27 cellular contexts compared by ENCODE assay signal in the genomic region with DNA sequence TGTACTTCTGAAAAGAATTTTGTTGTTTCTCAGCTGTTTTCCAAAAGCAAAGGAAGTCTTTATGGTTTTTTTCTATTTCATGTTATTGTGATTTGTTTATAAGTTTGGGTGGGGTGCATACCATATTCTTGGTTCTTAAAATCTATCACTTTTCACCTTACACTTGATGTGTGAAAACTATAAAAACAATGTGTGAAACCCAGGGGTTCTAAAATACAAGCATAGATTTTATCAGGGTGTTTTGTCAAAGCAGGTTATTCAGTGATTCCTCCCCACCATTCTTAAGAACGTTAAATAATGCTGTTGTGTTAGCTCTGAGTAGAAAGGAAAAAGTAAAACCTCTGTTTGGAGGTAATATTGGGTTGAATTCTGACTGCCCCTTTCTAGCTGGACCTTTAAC.
"Had no signal": no experiment of that assay in that cellular context is flagged by ENCODE, and none has a peak within 500 bp of the region (broad histone marks: within the 10 kb centered on the region; RNA-seq: fewer than 3 reads in every experiment).

No MANE protein-coding gene starts in this region.

- H3K27me3 Mint-ChIP-seq: naive thymus-derived CD8-positive, alpha-beta T cell; progenitor cell of endocrine pancreas; stimulated activated naive B cell treated with anti-CD40 and anti-IgM and Interleukin-4, amounts not matched to agents 10 μg/mL and 1 μg/mL and 100 μg/mL, for 72 hours; stimulated activated naive CD8-positive, alpha-beta T cell treated with anti-CD3 and anti-CD28 coated beads, Interleukin-15, Interleukin-2, amounts not matched to agents 100 ng/mL and 50 ng/mL, for 24 hours had no signal

- H3K9me3 Mint-ChIP-seq: endodermal cell; naive thymus-derived CD8-positive, alpha-beta T cell; neural crest cell; stimulated activated naive B cell treated with anti-CD40 and anti-IgM and Interleukin-4, amounts not matched to agents 10 μg/mL and 1 μg/mL and 100 μg/mL, for 72 hours; stimulated activated naive CD8-positive, alpha-beta T cell treated with anti-CD3 and anti-CD28 coated beads, Interleukin-15, Interleukin-2, amounts not matched to agents 100 ng/mL and 50 ng/mL, for 24 hours had no signal

- DNase-seq: dorsolateral prefrontal cortex; effector CD4-positive, alpha-beta T cell; endodermal cell; foreskin keratinocyte; heart left ventricle; left cardiac atrium; left lung; mesendoderm; midbrain; naive thymus-derived CD8-positive, alpha-beta T cell; pancreas; right lobe of liver; small intestine; stimulated activated CD4-positive, alpha-beta T cell treated with anti-CD3 and anti-CD28 coated beads, Interleukin-15, amount 100 ng/mL, for 24 hours; stimulated activated CD4-positive, alpha-beta T cell treated with anti-CD3 and anti-CD28 coated beads, Interleukin-2, amount 100 ng/mL, for 48 hours; stimulated activated naive B cell treated with anti-CD40 and anti-IgM and Interleukin-4, amounts not matched to agents 10 μg/mL and 1 μg/mL and 100 μg/mL, for 72 hours; transverse colon; upper lobe of right lung; uterus had no signal

- FAIRE-seq: small intestine had no signal

- ATAC-seq: foreskin keratinocyte; gastroesophageal sphincter; heart left ventricle; left cardiac atrium; naive thymus-derived CD8-positive, alpha-beta T cell; pancreas; right lobe of liver; stimulated activated naive B cell treated with anti-CD40 and anti-IgM and Interleukin-4, amounts not matched to agents 10 μg/mL and 1 μg/mL and 100 μg/mL, for 72 hours; upper lobe of right lung had no signal

- H3K4me1 Mint-ChIP-seq: neural crest cell had no signal

- H3K9me3 ChIP-seq: esophagus muscularis mucosa, gastroesophageal sphincter, heart left ventricle, left lung, neutrophil, pancreas, right lobe of liver, thoracic aorta, transverse colon, upper lobe of right lung, uterus had no signal

- H3K4me1 ChIP-seq: foreskin keratinocyte, left lung, right lobe of liver, transverse colon, upper lobe of right lung, uterus had no signal

- H3K27me3 ChIP-seq: dorsolateral prefrontal cortex, esophagus muscularis mucosa, foreskin keratinocyte, gastroesophageal sphincter, heart left ventricle, hepatocyte, left lung, neutrophil, pancreas, right lobe of liver, transverse colon, upper lobe of right lung, uterus had no signal

- H3K36me3 ChIP-seq: uterus had no signal

- H3K27ac Mint-ChIP-seq: endodermal cell; progenitor cell of endocrine pancreas; stimulated activated naive B cell treated with anti-CD40 and anti-IgM and Interleukin-4, amounts not matched to agents 10 μg/mL and 1 μg/mL and 100 μg/mL, for 72 hours; stimulated activated naive CD8-positive, alpha-beta T cell treated with anti-CD3 and anti-CD28 coated beads, Interleukin-15, Interleukin-2, amounts not matched to agents 100 ng/mL and 50 ng/mL, for 24 hours had no signal

- H3K4me3 Mint-ChIP-seq: endodermal cell; neural crest cell; stimulated activated naive B cell treated with anti-CD40 and anti-IgM and Interleukin-4, amounts not matched to agents 10 μg/mL and 1 μg/mL and 100 μg/mL, for 72 hours; stimulated activated naive CD8-positive, alpha-beta T cell treated with anti-CD3 and anti-CD28 coated beads, Interleukin-15, Interleukin-2, amounts not matched to agents 100 ng/mL and 50 ng/mL, for 24 hours had no signal

- H3K4me3 ChIP-seq: dorsolateral prefrontal cortex, esophagus muscularis mucosa, gastroesophageal sphincter, heart left ventricle, hepatocyte, left lung, pancreas, right lobe of liver, thoracic aorta, transverse colon, upper lobe of right lung, uterus had no signal

- H3K27ac ChIP-seq: esophagus muscularis mucosa, foreskin keratinocyte, gastroesophageal sphincter, heart left ventricle, hepatocyte, left lung, neutrophil, pancreas, right lobe of liver, thoracic aorta, transverse colon, upper lobe of right lung, uterus had no signal

- H2AFZ ChIP-seq: hepatocyte had no signal

- H3K4me2 ChIP-seq: hepatocyte had no signal
